Comparison of ENCODE assay signal across 15 cellular contexts in genomic region chr19:5137571-5138124, GRCh38.
DNase-seq lines count a peak whose midpoint lies in the region; ATAC-seq and TF ChIP-seq lines count a peak whose summit lies in the region.
"Had no signal": no experiment of that assay in that cellular context is flagged by ENCODE, and none has a peak within 500 bp of the region (broad histone marks: within the 10 kb centered on the region; RNA-seq: fewer than 3 reads in every experiment).

No MANE protein-coding gene starts in this region.

- TF ChIP-seq EP300 in stomach (IDR thresholded peaks at IDR 0.05): no peak

- H3K36me3 Mint-ChIP-seq in CD4-positive, alpha-beta memory T cell: peaks cover 25 to 38% of the 10 kb centered on the region in 2 donors

- H3K27me3 Mint-ChIP-seq in CD4-positive, alpha-beta memory T cell: no peaks in the 10 kb centered on the region
- H3K27me3 Mint-ChIP-seq: activated naive CD8-positive, alpha-beta T cell had no signal

- H3K4me1 ChIP-seq in CD4-positive, alpha-beta memory T cell (ENCODE audit: insufficient read depth, low read length): peaks cover 27% of the 10 kb centered on the region
- peaks cover 0 to 24% (median 3%) of the 10 kb centered on the region in 4 donors for H3K4me1 ChIP-seq in stomach
- H3K4me1 ChIP-seq: transverse colon had no signal

- peaks cover 11% of the 10 kb centered on the region for H3K36me3 ChIP-seq in CD4-positive, alpha-beta memory T cell (ENCODE audit: insufficient read depth, low read length)
- H3K36me3 ChIP-seq in stomach: peaks cover 63 to 100% (median 100%) of the 10 kb centered on the region in 4 donors

- intact Hi-C loops in CD4-positive, alpha-beta memory T cell (cut with micrococcal nuclease): no loop called here
- intact Hi-C loops in stomach (cut with DNase I; ENCODE audit: low total_unique reads): no loop called here

- 82 to 90% (median 87%) methylated on average over 21 to 29 of the region's 29 CpGs for WGBS in stomach, 5 donors

- ATAC-seq in GM21526 (IDR thresholded peaks at IDR 0.05; ENCODE audit: low FRiP score, unreplicated experiment): no peak
- ATAC-seq: Panc1 had no signal

- H3K4me3 Mint-ChIP-seq in CD4-positive, alpha-beta memory T cell: no peak overlapping the region
- H3K4me3 Mint-ChIP-seq: activated CD4-positive, alpha-beta T cell treated with anti-CD3 and anti-CD28 coated beads, Interleukin-2, amount 10 ng/mL, durations not matched to agents 24 days and 14 days had no signal

- no peak overlapping the region for H3K27ac Mint-ChIP-seq in CD4-positive, alpha-beta memory T cell
- H3K27ac Mint-ChIP-seq: activated naive CD8-positive, alpha-beta T cell had no signal

- TF ChIP-seq POLR2A in stomach (IDR thresholded peaks at IDR 0.05): no peak

- no peak overlapping the region for H3K4me3 ChIP-seq in AG04449 (ENCODE audit: low read depth, low read length)
- H3K4me3 ChIP-seq in CD4-positive, alpha-beta memory T cell (ENCODE audit: low read length in 2 of 2): no peak overlapping the region
- H3K4me3 ChIP-seq in stomach: no peak overlapping the region
- H3K4me3 ChIP-seq: transverse colon had no signal

- H3K9me3 Mint-ChIP-seq in CD4-positive, alpha-beta memory T cell: peaks cover 0 to 2% (median 0%) of the 10 kb centered on the region in 8 donors

- TF ChIP-seq CTCF in AG04449 (IDR thresholded peaks at IDR 0.05; ENCODE audit: insufficient read depth, low read length, missing control alignments) (peak; percentile 30), GM12872 (IDR thresholded peaks at IDR 0.05; ENCODE audit: insufficient read depth, low read depth, low read length) (0 out of 3 replicates have a peak, but pooled peaks have one; percentile 24), RWPE1 (conservative IDR thresholded peaks at IDR 0.05; ENCODE audit: low read depth) (0 out of 2 replicates have a peak, but pooled peaks have one; percentile 18), stomach (IDR thresholded peaks at IDR 0.05) (peak in 1 of 7 experiments; percentile 12)

- POLR2A ChIA-PET in AG04449 (lab: Yijun Ruan, JAX): no interaction called here
- POLR2A ChIA-PET in RWPE1 (lab: Yijun Ruan, JAX; ENCODE audit: low non-redundant PET): no interaction called here
- POLR2A ChIA-PET in CD4-positive, alpha-beta memory T cell (lab: Charles Lee; ENCODE audit: partially characterized antibody): no interaction called here

- DNase-seq in AG04449 (ENCODE audit: low read depth, low spot score): no peak
- no peak for DNase-seq in RWPE1 (ENCODE audit: low spot score)
- DNase-seq in iPS DF 19.7 (ENCODE audit: low read depth, low spot score): peak; percentile 63
- no peak for DNase-seq in CD4-positive, alpha-beta memory T cell
- DNase-seq in HCEC 1CT: no peak
- no peak for DNase-seq in stomach
- DNase-seq: activated CD4-positive, alpha-beta T cell treated with anti-CD3 and anti-CD28 coated beads, Interleukin-2, amount 10 ng/mL, durations not matched to agents 24 days and 14 days; kidney glomerular epithelial cell; transverse colon had no signal

- H3K9me3 ChIP-seq in CD4-positive, alpha-beta memory T cell (ENCODE audit: control insufficient read depth in 1 of 2, low read length in 2 of 2): no peaks in the 10 kb centered on the region
- no peaks in the 10 kb centered on the region for H3K9me3 ChIP-seq in stomach
- H3K9me3 ChIP-seq: Caco-2, transverse colon had no signal

- H3K27ac ChIP-seq in RWPE1 (no peak overlapping the region), stomach (no peak overlapping the region)
- no peak overlapping the region for H3K27ac ChIP-seq in CD4-positive, alpha-beta memory T cell (ENCODE audit: low read depth, low read length)
- H3K27ac ChIP-seq: epithelial cell of prostate, transverse colon had no signal

- CTCF ChIA-PET in AG04449 (lab: Yijun Ruan, JAX) (interaction anchor here (1.1 kb wide), 1 partner anchor 89 kb away, joined by 3 read pairs; no protein-coding TSS in a partner anchor), RWPE1 (lab: Yijun Ruan, JAX) (interaction anchor here (0.6 kb wide), 1 partner anchor 121 kb away, joined by 3 read pairs; no protein-coding TSS in a partner anchor)
- CTCF ChIA-PET in CD4-positive, alpha-beta memory T cell (lab: Charles Lee; ENCODE audit: partially characterized antibody): no interaction called here

- H3K4me1 Mint-ChIP-seq in CD4-positive, alpha-beta memory T cell: peaks cover 17 to 33% (median 19%) of the 10 kb centered on the region in 4 donors

- no peaks in the 10 kb centered on the region for H3K27me3 ChIP-seq in CD4-positive, alpha-beta memory T cell (ENCODE audit: insufficient read depth, low read length)
- H3K27me3 ChIP-seq in stomach: no peaks in the 10 kb centered on the region
- H3K27me3 ChIP-seq: transverse colon had no signal
